1 cellular context compared by ENCODE assay signal in the genomic region with DNA sequence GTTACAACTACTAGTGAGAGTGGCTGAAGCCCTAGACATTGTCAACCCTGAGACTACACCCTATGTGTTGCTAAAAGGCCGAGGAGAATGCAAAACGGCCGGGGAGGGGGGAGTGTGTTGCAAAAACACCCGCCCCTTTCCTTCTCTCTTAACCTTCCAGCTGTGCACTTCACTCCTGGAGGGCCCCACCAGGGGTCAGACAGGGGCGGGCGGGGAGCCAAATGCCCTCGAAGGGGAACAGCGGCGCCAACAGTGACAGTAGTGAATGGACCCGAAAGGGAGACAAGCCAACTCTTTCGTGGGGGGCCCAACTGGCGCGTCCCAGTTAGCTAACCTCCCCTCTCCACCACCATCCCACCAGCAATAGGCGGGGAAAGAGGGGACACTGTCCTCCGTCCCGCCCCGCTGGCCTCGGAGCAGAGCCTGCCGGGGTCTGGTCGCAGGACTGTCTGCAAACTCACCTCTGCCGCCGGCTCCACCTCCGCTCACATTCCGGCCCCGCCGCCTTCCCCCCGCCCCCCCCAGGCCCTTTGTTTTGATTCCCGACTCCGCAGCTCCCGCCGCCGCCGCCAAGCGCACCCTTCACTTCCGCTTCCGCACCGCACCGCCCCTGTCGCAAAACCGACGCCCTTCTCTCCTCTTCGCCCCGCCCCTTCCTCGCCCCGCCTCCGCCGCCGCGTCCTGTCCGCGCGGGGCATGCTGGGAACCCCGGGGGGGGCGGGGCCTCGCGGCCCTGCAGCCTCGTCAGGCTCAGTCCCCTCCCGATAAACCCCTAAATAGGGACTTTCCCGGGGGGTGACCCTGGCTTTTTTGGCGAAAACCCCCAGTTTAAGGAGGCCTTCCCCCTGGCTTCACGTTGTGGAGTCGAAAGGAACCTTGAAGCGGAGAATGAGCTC.
TF ChIP-seq lines count a peak whose summit lies in the region.

A gene with protein sequence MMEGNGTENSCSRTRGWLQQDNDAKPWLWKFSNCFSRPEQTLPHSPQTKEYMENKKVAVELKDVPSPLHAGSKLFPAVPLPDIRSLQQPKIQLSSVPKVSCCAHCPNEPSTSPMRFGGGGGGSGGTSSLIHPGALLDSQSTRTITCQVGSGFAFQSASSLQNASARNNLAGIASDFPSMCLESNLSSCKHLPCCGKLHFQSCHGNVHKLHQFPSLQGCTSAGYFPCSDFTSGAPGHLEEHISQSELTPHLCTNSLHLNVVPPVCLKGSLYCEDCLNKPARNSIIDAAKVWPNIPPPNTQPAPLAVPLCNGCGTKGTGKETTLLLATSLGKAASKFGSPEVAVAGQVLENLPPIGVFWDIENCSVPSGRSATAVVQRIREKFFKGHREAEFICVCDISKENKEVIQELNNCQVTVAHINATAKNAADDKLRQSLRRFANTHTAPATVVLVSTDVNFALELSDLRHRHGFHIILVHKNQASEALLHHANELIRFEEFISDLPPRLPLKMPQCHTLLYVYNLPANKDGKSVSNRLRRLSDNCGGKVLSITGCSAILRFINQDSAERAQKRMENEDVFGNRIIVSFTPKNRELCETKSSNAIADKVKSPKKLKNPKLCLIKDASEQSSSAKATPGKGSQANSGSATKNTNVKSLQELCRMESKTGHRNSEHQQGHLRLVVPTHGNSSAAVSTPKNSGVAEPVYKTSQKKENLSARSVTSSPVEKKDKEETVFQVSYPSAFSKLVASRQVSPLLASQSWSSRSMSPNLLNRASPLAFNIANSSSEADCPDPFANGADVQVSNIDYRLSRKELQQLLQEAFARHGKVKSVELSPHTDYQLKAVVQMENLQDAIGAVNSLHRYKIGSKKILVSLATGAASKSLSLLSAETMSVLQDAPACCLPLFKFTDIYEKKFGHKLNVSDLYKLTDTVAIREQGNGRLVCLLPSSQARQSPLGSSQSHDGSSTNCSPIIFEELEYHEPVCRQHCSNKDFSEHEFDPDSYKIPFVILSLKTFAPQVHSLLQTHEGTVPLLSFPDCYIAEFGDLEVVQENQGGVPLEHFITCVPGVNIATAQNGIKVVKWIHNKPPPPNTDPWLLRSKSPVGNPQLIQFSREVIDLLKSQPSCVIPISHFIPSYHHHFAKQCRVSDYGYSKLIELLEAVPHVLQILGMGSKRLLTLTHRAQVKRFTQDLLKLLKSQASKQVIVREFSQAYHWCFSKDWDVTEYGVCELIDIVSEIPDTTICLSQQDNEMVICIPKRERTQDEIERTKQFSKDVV (N-terminal part only) (minus strand): TSS at position 598 of the 896 bp plus-strand sequence. CDS start 3,921 bp downstream, outside the sequence.

TF ChIP-seq in K562, 482 proteins besides CTCF, POLR2A, EP300 and RAD21 (continued from another document and continues in another):
- TF ChIP-seq ETS2 (tag; IDR thresholded peaks at IDR 0.05; ENCODE audit: borderline replicate concordance, poor library complexity, severe bottlenecking) (no peak), RBM39 (optimal IDR thresholded peaks at IDR 0.05; ENCODE audit: low read depth, low read length) (no peak), TAF7 (tag; IDR thresholded peaks at IDR 0.05) (peak; percentile 44; the same call in 1 of the 2 replicates), ZNF639 (CRISPR knock-in tag; conservative IDR thresholded peaks at IDR 0.05 in 1 of 2, IDR thresholded peaks at IDR 0.05 in 1 of 2) (peak in 1 of 2 experiments; percentile 92; a peak in 2 of 4 replicates), IFI16 (CRISPR knock-in tag; IDR thresholded peaks at IDR 0.05) (no peak), CBX1 (IDR thresholded peaks at IDR 0.05; ENCODE audit: low read depth) (no peak), ZC3H4 (CRISPR knock-in tag; IDR thresholded peaks at IDR 0.05; ENCODE audit: borderline replicate concordance) (no peak), ZNF780A (CRISPR knock-in tag; IDR thresholded peaks at IDR 0.05) (no peak), MGA (IDR thresholded peaks at IDR 0.05) (no peak; the same call in 1 of the 2 replicates), ZNF436 (CRISPR knock-in tag; IDR thresholded peaks at IDR 0.05) (peak; percentile 65; the same call in 1 of the 2 replicates), MTA3 (IDR thresholded peaks at IDR 0.05; ENCODE audit: borderline replicate concordance) (no peak), ARID2 (IDR thresholded peaks at IDR 0.05) (no peak), DIDO1 (tag; IDR thresholded peaks at IDR 0.05; ENCODE audit: low read depth) (no peak), PYGO2 (tag; IDR thresholded peaks at IDR 0.05) (no peak), ZBTB7A (IDR thresholded peaks at IDR 0.05; ENCODE audit: borderline replicate concordance, control insufficient read depth, low read depth, low read length) (peak; percentile 78), DNMT1 (IDR thresholded peaks at IDR 0.05) (no peak), KLF10 (CRISPR knock-in tag; IDR thresholded peaks at IDR 0.05) (no peak), TRIM28 (IDR thresholded peaks at IDR 0.05) (no peak), NELFE (IDR thresholded peaks at IDR 0.05; ENCODE audit: insufficient read depth, insufficient read length) (no peak), HEY1 (CRISPR knock-in tag; IDR thresholded peaks at IDR 0.05; ENCODE audit: borderline replicate concordance) (peak; percentile 72; the same call in 1 of the 2 replicates), ZNF316 (IDR thresholded peaks at IDR 0.05) (no peak), HNRNPUL1 (IDR thresholded peaks at IDR 0.05; ENCODE audit: low read length) (no peak), GATAD2A (IDR thresholded peaks at IDR 0.05) (no peak)
- TF ChIP-seq, protein P1, sequence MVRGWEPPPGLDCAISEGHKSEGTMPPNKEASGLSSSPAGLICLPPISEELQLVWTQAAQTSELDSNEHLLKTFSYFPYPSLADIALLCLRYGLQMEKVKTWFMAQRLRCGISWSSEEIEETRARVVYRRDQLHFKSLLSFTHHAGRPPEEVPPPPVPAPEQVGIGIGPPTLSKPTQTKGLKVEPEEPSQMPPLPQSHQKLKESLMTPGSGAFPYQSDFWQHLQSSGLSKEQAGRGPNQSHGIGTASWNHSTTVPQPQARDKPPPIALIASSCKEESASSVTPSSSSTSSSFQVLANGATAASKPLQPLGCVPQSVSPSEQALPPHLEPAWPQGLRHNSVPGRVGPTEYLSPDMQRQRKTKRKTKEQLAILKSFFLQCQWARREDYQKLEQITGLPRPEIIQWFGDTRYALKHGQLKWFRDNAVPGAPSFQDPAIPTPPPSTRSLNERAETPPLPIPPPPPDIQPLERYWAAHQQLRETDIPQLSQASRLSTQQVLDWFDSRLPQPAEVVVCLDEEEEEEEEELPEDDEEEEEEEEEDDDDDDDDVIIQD (CRISPR knock-in tag; IDR thresholded peaks at IDR 0.05), result no peak
- TF ChIP-seq, protein P2, sequence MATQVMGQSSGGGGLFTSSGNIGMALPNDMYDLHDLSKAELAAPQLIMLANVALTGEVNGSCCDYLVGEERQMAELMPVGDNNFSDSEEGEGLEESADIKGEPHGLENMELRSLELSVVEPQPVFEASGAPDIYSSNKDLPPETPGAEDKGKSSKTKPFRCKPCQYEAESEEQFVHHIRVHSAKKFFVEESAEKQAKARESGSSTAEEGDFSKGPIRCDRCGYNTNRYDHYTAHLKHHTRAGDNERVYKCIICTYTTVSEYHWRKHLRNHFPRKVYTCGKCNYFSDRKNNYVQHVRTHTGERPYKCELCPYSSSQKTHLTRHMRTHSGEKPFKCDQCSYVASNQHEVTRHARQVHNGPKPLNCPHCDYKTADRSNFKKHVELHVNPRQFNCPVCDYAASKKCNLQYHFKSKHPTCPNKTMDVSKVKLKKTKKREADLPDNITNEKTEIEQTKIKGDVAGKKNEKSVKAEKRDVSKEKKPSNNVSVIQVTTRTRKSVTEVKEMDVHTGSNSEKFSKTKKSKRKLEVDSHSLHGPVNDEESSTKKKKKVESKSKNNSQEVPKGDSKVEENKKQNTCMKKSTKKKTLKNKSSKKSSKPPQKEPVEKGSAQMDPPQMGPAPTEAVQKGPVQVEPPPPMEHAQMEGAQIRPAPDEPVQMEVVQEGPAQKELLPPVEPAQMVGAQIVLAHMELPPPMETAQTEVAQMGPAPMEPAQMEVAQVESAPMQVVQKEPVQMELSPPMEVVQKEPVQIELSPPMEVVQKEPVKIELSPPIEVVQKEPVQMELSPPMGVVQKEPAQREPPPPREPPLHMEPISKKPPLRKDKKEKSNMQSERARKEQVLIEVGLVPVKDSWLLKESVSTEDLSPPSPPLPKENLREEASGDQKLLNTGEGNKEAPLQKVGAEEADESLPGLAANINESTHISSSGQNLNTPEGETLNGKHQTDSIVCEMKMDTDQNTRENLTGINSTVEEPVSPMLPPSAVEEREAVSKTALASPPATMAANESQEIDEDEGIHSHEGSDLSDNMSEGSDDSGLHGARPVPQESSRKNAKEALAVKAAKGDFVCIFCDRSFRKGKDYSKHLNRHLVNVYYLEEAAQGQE (CRISPR knock-in tag; IDR thresholded peaks at IDR 0.05; ENCODE audit: low read depth), result 0 out of 2 replicates have a peak, but pooled peaks have one; percentile 48
- TF ChIP-seq, protein P3, sequence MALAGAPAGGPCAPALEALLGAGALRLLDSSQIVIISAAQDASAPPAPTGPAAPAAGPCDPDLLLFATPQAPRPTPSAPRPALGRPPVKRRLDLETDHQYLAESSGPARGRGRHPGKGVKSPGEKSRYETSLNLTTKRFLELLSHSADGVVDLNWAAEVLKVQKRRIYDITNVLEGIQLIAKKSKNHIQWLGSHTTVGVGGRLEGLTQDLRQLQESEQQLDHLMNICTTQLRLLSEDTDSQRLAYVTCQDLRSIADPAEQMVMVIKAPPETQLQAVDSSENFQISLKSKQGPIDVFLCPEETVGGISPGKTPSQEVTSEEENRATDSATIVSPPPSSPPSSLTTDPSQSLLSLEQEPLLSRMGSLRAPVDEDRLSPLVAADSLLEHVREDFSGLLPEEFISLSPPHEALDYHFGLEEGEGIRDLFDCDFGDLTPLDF (CRISPR knock-in tag; IDR thresholded peaks at IDR 0.05), result no peak
